Comparison of ENCODE assay signal across 7 cellular contexts in the genomic region with DNA sequence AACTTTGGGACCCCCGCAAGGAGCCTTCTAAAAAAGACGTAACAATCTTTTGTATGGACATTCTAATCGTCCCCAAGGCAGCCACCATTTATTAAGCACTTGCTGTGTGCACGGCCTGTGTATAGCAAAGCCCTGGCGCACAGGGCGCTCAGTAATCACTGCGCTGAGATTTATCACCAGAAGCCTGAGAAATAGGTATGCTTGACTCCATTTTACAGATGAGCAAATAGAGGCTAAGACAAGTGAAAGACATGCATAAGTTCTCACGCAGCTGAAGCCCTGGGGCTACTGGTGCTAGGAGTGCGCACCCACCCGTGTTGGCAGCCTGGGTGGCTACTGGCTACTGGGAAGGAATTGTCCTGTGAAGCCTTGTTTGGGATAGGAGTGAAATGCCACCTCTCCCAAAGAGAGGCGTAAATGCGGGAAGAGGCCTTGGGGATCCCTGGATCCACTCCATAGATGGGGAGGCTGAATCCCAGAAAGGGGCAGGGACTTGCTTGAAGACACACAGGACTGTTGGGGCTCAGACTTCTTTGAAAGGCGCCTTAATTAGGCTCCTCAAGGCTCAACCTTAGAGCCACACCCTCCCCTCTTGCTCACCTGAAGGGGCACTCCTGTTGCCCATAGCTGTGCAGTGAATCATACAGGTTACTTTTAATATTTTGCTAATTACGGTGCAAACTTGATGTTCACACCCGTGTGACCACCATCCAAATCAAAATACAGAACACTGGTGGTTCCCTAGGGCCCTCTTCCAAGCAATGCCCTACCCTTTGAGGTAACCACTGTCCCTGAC. TPM values are rescaled to one million over a fixed set of nuclear protein-coding genes. Genes with fewer than 3 reads are reported as not detected.
A peak's percentile ranks its signal among the peaks of the same experiment; 100 is the strongest.
DNase-seq lines count a peak whose midpoint lies in the region; ATAC-seq, FAIRE-seq and TF ChIP-seq lines count a peak whose summit lies in the region.

No MANE protein-coding gene starts in this region.

- no peaks in the 10 kb centered on the region for H3K36me3 ChIP-seq in Panc1 (ENCODE audit: control insufficient read depth, insufficient read depth, low read length)
- no peaks in the 10 kb centered on the region for H3K36me3 ChIP-seq in esophagus muscularis mucosa

- no TSS peak for BruUV-seq in Panc1 (replicated peaks; lab: Mats Ljungman, UMichigan)

- H3K4me3 ChIP-seq in Panc1 (ENCODE audit: low read depth in 2 of 2, low read length in 2 of 2) (peak overlapping the region; percentile 48 to 59), esophagus muscularis mucosa (peak overlapping the region; percentile 63 to 90 (median 75))

- TF ChIP-seq EP300 in esophagus muscularis mucosa (IDR thresholded peaks at IDR 0.05): no peak

- TF ChIP-seq POLR2A in esophagus muscularis mucosa (IDR thresholded peaks at IDR 0.05; ENCODE audit: low read depth): no peak

- no peak overlapping the region for H3K27ac ChIP-seq in Panc1 (ENCODE audit: low read length)
- peak overlapping the region; percentile 64 to 79 (median 77) for H3K27ac ChIP-seq in esophagus muscularis mucosa (replicated peaks in 1 of 4)

- H3K9me3 ChIP-seq in Panc1 (ENCODE audit: control insufficient read depth, insufficient read depth, low read depth, low read length) (no peaks in the 10 kb centered on the region), esophagus muscularis mucosa (no peaks in the 10 kb centered on the region)

- intact Hi-C loops in Panc1 (cut with micrococcal nuclease; ENCODE audit: unreplicated experiment) (no loop called here), esophagus muscularis mucosa (cut with DNase I) (loop anchor here (2.0 to 10.0 kb wide), 4 partner anchors 25 to 219 kb away; partner anchors contain the start of gene DHRS7B)

- no peaks in the 10 kb centered on the region for H3K9me3 Mint-ChIP-seq in progenitor cell of endocrine pancreas (ENCODE audit: low read depth)

- TF ChIP-seq CTCF in Panc1 (IDR thresholded peaks at IDR 0.05): no peak
- TF ChIP-seq CTCF in esophagus muscularis mucosa (IDR thresholded peaks at IDR 0.05): no peak
- TF ChIP-seq CTCF in progenitor cell of endocrine pancreas (IDR thresholded peaks at IDR 0.05; ENCODE audit: unreplicated experiment): no peak
- TF ChIP-seq CTCF in D721Med (IDR thresholded peaks at IDR 0.05; ENCODE audit: insufficient read depth, missing control alignments): no peak

- CTCF ChIA-PET in Panc1 (lab: Charles Lee): no interaction called here

- H3K36me3 Mint-ChIP-seq in progenitor cell of endocrine pancreas (ENCODE audit: insufficient read depth): no peaks in the 10 kb centered on the region

- POLR2A ChIA-PET in Panc1 (lab: Charles Lee): no interaction called here

- 49% methylated on average over 15 of the region's 15 CpGs for WGBS in esophagus muscularis mucosa

- no peak for FAIRE-seq in D721Med (lab: Jason Lieb, UNC)

- ATAC-seq in GM21526 (IDR thresholded peaks at IDR 0.05; ENCODE audit: low FRiP score, unreplicated experiment) (peak; percentile 11), Panc1 (no peak)

- peaks cover 4% of the 10 kb centered on the region for H3K4me1 Mint-ChIP-seq in progenitor cell of endocrine pancreas (ENCODE audit: low read depth)

- H3K27me3 ChIP-seq in Panc1 (ENCODE audit: control insufficient read depth, insufficient read depth, low read length): no peaks in the 10 kb centered on the region
- no peaks in the 10 kb centered on the region for H3K27me3 ChIP-seq in esophagus muscularis mucosa

- H3K4me3 Mint-ChIP-seq in progenitor cell of endocrine pancreas (ENCODE audit: low read depth): peak overlapping the region; percentile 78

- in situ Hi-C loops in Panc1 (cut with HindIII; ENCODE audit: low pct_unique_long_range_greater_than_20kb, low sequenced_read_pairs): no loop called here

- no peak for DNase-seq in Panc1 (ENCODE audit: low read depth, low spot score)
- DNase-seq in esophagus muscularis mucosa (ENCODE audit: extremely low spot score): no peak
- DNase-seq in progenitor cell of endocrine pancreas (ENCODE audit: low spot score, unreplicated experiment): no peak
- DNase-seq in AML-193 (lab: John Stamatoyannopoulos, UW): no peak
- DNase-seq in middle frontal gyrus (ENCODE audit: extremely low spot score, low spot score): no peak
- no peak for DNase-seq in D721Med (ENCODE audit: insufficient read length, low spot score)

- H3K27ac Mint-ChIP-seq in progenitor cell of endocrine pancreas: peak overlapping the region; percentile 93

- no peaks in the 10 kb centered on the region for H3K27me3 Mint-ChIP-seq in progenitor cell of endocrine pancreas

- H3K4me1 ChIP-seq in Panc1 (ENCODE audit: control insufficient read depth, insufficient read depth, low read length) (no peaks in the 10 kb centered on the region), esophagus muscularis mucosa (peaks cover 35 to 45% (median 43%) of the 10 kb centered on the region in 4 donors)

RNA-seq across cellular contexts. Expression of gene NATD1, which starts 0.6 kb away (rescaled TPM):
- 2.8 TPM for total RNA-seq in Panc1 (2021; ENCODE audit: unreplicated experiment)
- 4.0 TPM for polyA plus RNA-seq in Panc1 (2012; ENCODE audit: insufficient read length)
- 10 to 100 TPM; 12.3 to 26.2 (median 18.1) TPM for total RNA-seq in esophagus muscularis mucosa
- total RNA-seq in progenitor cell of endocrine pancreas: 13.5 TPM in 2 replicates

RNA-seq across cellular contexts. Expression of gene MAP2K3, which starts 30.7 kb away (rescaled TPM):
- total RNA-seq in Panc1 (2021; ENCODE audit: unreplicated experiment) (44.4 TPM), esophagus muscularis mucosa (10 to 100 TPM; 23.3 to 42.4 (median 30.5) TPM), progenitor cell of endocrine pancreas (24.7 and 26.2 TPM in 2 replicates)
- 46.3 TPM for polyA plus RNA-seq in Panc1 (2012; ENCODE audit: insufficient read length)

RNA-seq across cellular contexts. Expression of gene TMEM11, which starts 39.9 kb away (rescaled TPM):
- total RNA-seq in Panc1 (2021; ENCODE audit: unreplicated experiment) (23.4 TPM), esophagus muscularis mucosa (10 to 100 TPM; 24.1 to 31.0 (median 26.0) TPM), progenitor cell of endocrine pancreas (22.2 and 22.6 TPM in 2 replicates)
- 33.4 TPM for polyA plus RNA-seq in Panc1 (2012; ENCODE audit: insufficient read length)
